In the genomic region with DNA sequence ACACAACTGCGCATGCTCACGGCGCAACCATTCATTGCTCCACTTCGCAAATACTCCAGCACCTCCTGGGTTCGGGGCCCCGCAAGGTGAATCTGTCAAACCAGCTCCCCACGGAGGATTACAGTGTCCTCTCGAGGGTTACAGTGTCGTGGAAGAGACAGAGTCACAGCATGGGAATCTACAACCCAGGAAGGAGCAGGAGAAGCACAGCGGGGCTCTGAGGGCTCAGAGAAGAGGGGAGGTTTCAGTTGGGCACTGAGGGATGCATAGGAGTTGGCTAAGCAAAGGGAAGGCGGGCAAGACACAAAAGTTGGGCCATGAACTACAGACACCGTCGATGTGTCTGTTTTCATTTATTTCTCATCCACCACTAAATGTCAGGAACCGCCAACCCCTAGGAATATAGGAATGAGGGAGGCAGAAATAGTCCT, we compare ENCODE assay signal across 6 cellular contexts. TPM values are rescaled to one million over a fixed set of nuclear protein-coding genes. Genes with fewer than 3 reads are reported as not detected.
DNase-seq lines count a peak whose midpoint lies in the region; ATAC-seq and TF ChIP-seq lines count a peak whose summit lies in the region.

No MANE protein-coding gene starts in this region.

- H3K9me3 Mint-ChIP-seq in activated CD8-positive, alpha-beta memory T cell treated with anti-CD3 and anti-CD28 coated beads, Interleukin-2, amount 10 ng/mL, durations not matched to agents 7 days and 5 days (ENCODE audit: low read depth), result no peaks in the 10 kb centered on the region

- H3K27ac Mint-ChIP-seq in activated CD8-positive, alpha-beta memory T cell treated with anti-CD3 and anti-CD28 coated beads, Interleukin-2, amount 10 ng/mL, durations not matched to agents 7 days and 5 days, result peak overlapping the region; percentile 90

- H3K27me3 Mint-ChIP-seq in activated CD8-positive, alpha-beta memory T cell treated with anti-CD3 and anti-CD28 coated beads, Interleukin-2, amount 10 ng/mL, durations not matched to agents 7 days and 5 days, result no peaks in the 10 kb centered on the region

- H3K4me3 ChIP-seq in body of pancreas (peak overlapping the region; percentile 65 to 73), rectal smooth muscle tissue (ENCODE audit: low read length) (peak overlapping the region; percentile 91)

- H3K27ac ChIP-seq in body of pancreas (peak overlapping the region; percentile 72 to 96 (median 90)), rectal smooth muscle tissue (ENCODE audit: low read depth, low read length) (peak overlapping the region; percentile 100)

- H3K36me3 Mint-ChIP-seq in activated CD8-positive, alpha-beta memory T cell treated with anti-CD3 and anti-CD28 coated beads, Interleukin-2, amount 10 ng/mL, durations not matched to agents 7 days and 5 days, result peaks cover 18% of the 10 kb centered on the region

- peak overlapping the region; percentile 91 for H3K4me3 Mint-ChIP-seq in activated CD8-positive, alpha-beta memory T cell treated with anti-CD3 and anti-CD28 coated beads, Interleukin-2, amount 10 ng/mL, durations not matched to agents 7 days and 5 days

- no peak for TF ChIP-seq POLR2A in body of pancreas (IDR thresholded peaks at IDR 0.05)

- H3K9ac ChIP-seq in rectal smooth muscle tissue (ENCODE audit: low read length), result peak overlapping the region; percentile 88

- peak; percentile 86 for DNase-seq in activated CD8-positive, alpha-beta memory T cell treated with anti-CD3 and anti-CD28 coated beads, Interleukin-2, amount 10 ng/mL, durations not matched to agents 7 days and 5 days
- DNase-seq in activated CD8-positive, alpha-beta memory T cell treated with anti-CD3 and anti-CD28 coated beads for 24 hours, result no peak
- DNase-seq in body of pancreas (no peak), NCI-H748 treated with DMSO at 0.1 percent for 48 hours (lab: John Stamatoyannopoulos, UW) (no peak)

- WGBS in body of pancreas, 2 donors, result 21 to 27% methylated on average over 14 of the region's 14 CpGs

- CTCF ChIA-PET in activated CD8-positive, alpha-beta memory T cell treated with anti-CD3 and anti-CD28 coated beads, Interleukin-2, amount 10 ng/mL, durations not matched to agents 7 days and 5 days (lab: Charles Lee), result interaction anchor here (0.7 to 1.2 kb wide), 4 partner anchors 9 to 409 kb away, joined by 3 to 4 read pairs (median 3); no protein-coding TSS in a partner anchor

- H3K36me3 ChIP-seq in body of pancreas (replicated peaks in 1 of 2; ENCODE audit: insufficient read depth in 1 of 2, low read depth in 2 of 2) (peaks cover 0 to 5% of the 10 kb centered on the region in 2 donors), rectal smooth muscle tissue (ENCODE audit: control insufficient read depth, insufficient read depth, low read length) (peaks cover 3% of the 10 kb centered on the region)

- H3K27me3 ChIP-seq in body of pancreas (no peaks in the 10 kb centered on the region), rectal smooth muscle tissue (ENCODE audit: control insufficient read depth, insufficient read depth, low read length) (no peaks in the 10 kb centered on the region)

- no peak for ATAC-seq in activated CD8-positive, alpha-beta memory T cell treated with anti-CD3 and anti-CD28 coated beads, Interleukin-2, amount 10 ng/mL, durations not matched to agents 7 days and 5 days
- no peak for ATAC-seq in body of pancreas
- no peak for ATAC-seq in HG03135 (IDR thresholded peaks at IDR 0.05; ENCODE audit: unreplicated experiment)

- TF ChIP-seq CTCF in body of pancreas (IDR thresholded peaks at IDR 0.05), result no peak

- intact Hi-C loops in body of pancreas (cut with DNase I), result no loop called here

- H3K4me1 Mint-ChIP-seq in activated CD8-positive, alpha-beta memory T cell treated with anti-CD3 and anti-CD28 coated beads, Interleukin-2, amount 10 ng/mL, durations not matched to agents 7 days and 5 days, result peaks cover 26% of the 10 kb centered on the region

- peaks cover 21% of the 10 kb centered on the region for H3K4me1 ChIP-seq in body of pancreas
- H3K4me1 ChIP-seq in rectal smooth muscle tissue (ENCODE audit: control insufficient read depth, insufficient read depth, low read length), result peaks cover 12% of the 10 kb centered on the region

- H3K9me3 ChIP-seq in body of pancreas, result no peaks in the 10 kb centered on the region

RNA-seq across cellular contexts. Expression of a gene that starts 1.0 kb away (rescaled TPM):
- total RNA-seq in activated CD8-positive, alpha-beta memory T cell treated with anti-CD3 and anti-CD28 coated beads, Interleukin-2, amount 10 ng/mL, durations not matched to agents 7 days and 5 days, result 10 to 100 TPM; 64.7 to 77.4 TPM
- 10 to 100 TPM; 37.4 to 51.1 TPM for total RNA-seq in body of pancreas

RNA-seq across cellular contexts. Expression of a gene that starts 18.3 kb away (rescaled TPM):
- 1 to 10 TPM; 1.8 to 2.6 TPM for total RNA-seq in activated CD8-positive, alpha-beta memory T cell treated with anti-CD3 and anti-CD28 coated beads, Interleukin-2, amount 10 ng/mL, durations not matched to agents 7 days and 5 days
- 1 to 10 TPM in 1 of 2 donors, under 1 TPM in 1; 0.52 to 8.6 TPM for total RNA-seq in body of pancreas

RNA-seq across cellular contexts. Expression of a gene that starts 21.4 kb away (rescaled TPM):
- 10 to 100 TPM; 31.9 to 45.8 TPM for total RNA-seq in activated CD8-positive, alpha-beta memory T cell treated with anti-CD3 and anti-CD28 coated beads, Interleukin-2, amount 10 ng/mL, durations not matched to agents 7 days and 5 days
- 10 to 100 TPM; 41.2 to 64.6 TPM for total RNA-seq in body of pancreas

RNA-seq across cellular contexts. Expression of a gene that starts 30.6 kb away (rescaled TPM):
- total RNA-seq in activated CD8-positive, alpha-beta memory T cell treated with anti-CD3 and anti-CD28 coated beads, Interleukin-2, amount 10 ng/mL, durations not matched to agents 7 days and 5 days, result 100 to 1,000 TPM; 341 to 364 TPM
- 10 to 100 TPM; 54.0 to 83.4 TPM for total RNA-seq in body of pancreas

RNA-seq across cellular contexts. Expression of a gene that starts 32.7 kb away (rescaled TPM):
- total RNA-seq in activated CD8-positive, alpha-beta memory T cell treated with anti-CD3 and anti-CD28 coated beads, Interleukin-2, amount 10 ng/mL, durations not matched to agents 7 days and 5 days, result 100 to 1,000 TPM; 141 to 145 TPM
- 10 to 100 TPM; 32.3 to 62.8 TPM for total RNA-seq in body of pancreas
